15 cellular contexts compared by ENCODE assay signal in genomic region chr4:160233141-160233540, GRCh38.
"Had no signal": no experiment of that assay in that cellular context is flagged by ENCODE, and none has a peak within 500 bp of the region (broad histone marks: within the 10 kb centered on the region; RNA-seq: fewer than 3 reads in every experiment).

No MANE protein-coding gene starts in this region.

- H3K27ac ChIP-seq: ascending aorta, colonic mucosa, hepatocyte, prostate gland, thoracic aorta had no signal

- H3K4me1 ChIP-seq: ascending aorta, colonic mucosa, prostate gland had no signal

- DNase-seq: activated T-cell treated with anti-CD3 and anti-CD28 coated beads, Interleukin-2, amount 50 U/mL, for 1 hour; colonic mucosa; immature natural killer cell; mesenchymal stem cell; mucosa of descending colon; right cardiac atrium; stimulated activated CD4-positive, alpha-beta T cell treated with anti-CD3 and anti-CD28 coated beads, Interleukin-4, amount 100 ng/mL, for 24 hours; stimulated activated naive CD4-positive, alpha-beta T cell treated with Interleukin-2 at 50 U/mL for 16 hours; T-helper 1 cell had no signal

- H3K9me3 ChIP-seq: ascending aorta, colonic mucosa, mucosa of descending colon, prostate gland, thoracic aorta had no signal

- ATAC-seq: activated naive CD4-positive, alpha-beta T cell treated with anti-CD3 and anti-CD28 coated beads, Interleukin-2, amount 50 U/mL, for 72 hours; mucosa of descending colon; right cardiac atrium had no signal

- H3K4me3 ChIP-seq: ascending aorta, colonic mucosa, hepatocyte, mucosa of descending colon, prostate gland, thoracic aorta had no signal

- FAIRE-seq: TTC549 had no signal

- H3K36me3 ChIP-seq: ascending aorta, colonic mucosa, prostate gland, thoracic aorta had no signal
